Comparison of ENCODE assay signal across 13 cellular contexts in genomic region chr17:77485089-77485833, GRCh38.
"Had no signal": no experiment of that assay in that cellular context is flagged by ENCODE, and none has a peak within 500 bp of the region (broad histone marks: within the 10 kb centered on the region; RNA-seq: fewer than 3 reads in every experiment).

No MANE protein-coding gene starts in this region.

- DNase-seq: activated CD4-positive, alpha-beta T cell treated with anti-CD3 and anti-CD28 coated beads, Interleukin-2, amount 10 ng/mL, durations not matched to agents 7 days and 5 days; activated naive CD4-positive, alpha-beta T cell treated with Interleukin-2 at 50 U/mL for 16 hours; central memory CD4-positive, alpha-beta T cell; cortex of kidney; effector CD8-positive, alpha-beta T cell; gastrocnemius medialis; SK-N-SH; stimulated activated CD4-positive, alpha-beta T cell treated with anti-CD3 and anti-CD28 coated beads, Interleukin-2, amount 100 ng/mL, for 48 hours; T-helper 1 cell; uterus had no signal

- H3K27me3 ChIP-seq: gastrocnemius medialis, uterus had no signal

- H3K27ac ChIP-seq: epithelial cell of prostate, gastrocnemius medialis, uterus had no signal

- H3K9me3 ChIP-seq: gastrocnemius medialis, SK-N-SH, uterus had no signal

- H3K4me3 Mint-ChIP-seq: activated CD4-positive, alpha-beta T cell treated with anti-CD3 and anti-CD28 coated beads, Interleukin-2, amount 10 ng/mL, durations not matched to agents 7 days and 5 days; activated T-helper 1 cell treated with anti-CD3 and anti-CD28 coated beads, Interleukin-12 subunit alpha, Interleukin-12 subunit beta, Interleukin-2, Interleukin-4 antibody, amounts not matched to agents 30 ng/mL and 10 ng/mL and 1 ng/mL, durations not matched to agents 14 hours and 24 hours and 36 hours; mesothelial cell of epicardium had no signal

- H3K36me3 ChIP-seq: uterus had no signal

- H3K4me3 ChIP-seq: gastrocnemius medialis, uterus had no signal

- ATAC-seq: gastrocnemius medialis had no signal

- H3K4me2 ChIP-seq: SK-N-SH had no signal

- H3K9ac ChIP-seq: SK-N-SH had no signal

- H3K27ac Mint-ChIP-seq: activated T-helper 1 cell treated with anti-CD3 and anti-CD28 coated beads, Interleukin-12 subunit alpha, Interleukin-12 subunit beta, Interleukin-2, Interleukin-4 antibody, amounts not matched to agents 30 ng/mL and 10 ng/mL and 1 ng/mL, durations not matched to agents 14 hours and 24 hours and 36 hours; mesothelial cell of epicardium had no signal

- H3K27me3 Mint-ChIP-seq: activated CD4-positive, alpha-beta T cell treated with anti-CD3 and anti-CD28 coated beads, Interleukin-2, amount 10 ng/mL, durations not matched to agents 7 days and 5 days had no signal

- H3K9me3 Mint-ChIP-seq: activated CD4-positive, alpha-beta T cell treated with anti-CD3 and anti-CD28 coated beads, Interleukin-2, amount 10 ng/mL, durations not matched to agents 7 days and 5 days; activated T-helper 1 cell treated with anti-CD3 and anti-CD28 coated beads, Interleukin-12 subunit alpha, Interleukin-12 subunit beta, Interleukin-2, Interleukin-4 antibody, amounts not matched to agents 30 ng/mL and 10 ng/mL and 1 ng/mL, durations not matched to agents 14 hours and 24 hours and 36 hours; mesothelial cell of epicardium had no signal
